28 cellular contexts compared by ENCODE assay signal in genomic region chr2:194323740-194324139, GRCh38.
"Had no signal": no experiment of that assay in that cellular context is flagged by ENCODE, and none has a peak within 500 bp of the region (broad histone marks: within the 10 kb centered on the region; RNA-seq: fewer than 3 reads in every experiment).

No MANE protein-coding gene starts in this region.

- H3K27me3 Mint-ChIP-seq: stimulated activated memory B cell treated with anti-CD40 and anti-IgM and Interleukin-4, amounts not matched to agents 10 μg/mL and 1 μg/mL and 100 μg/mL, for 72 hours; stimulated activated naive B cell treated with anti-CD40 and anti-IgM and Interleukin-4, amounts not matched to agents 10 μg/mL and 1 μg/mL and 100 μg/mL, for 72 hours; stimulated activated naive CD8-positive, alpha-beta T cell treated with anti-CD3 and anti-CD28 coated beads, Interleukin-15, amount 100 ng/mL, for 72 hours; stimulated activated naive CD8-positive, alpha-beta T cell treated with anti-CD3 and anti-CD28 coated beads, Interleukin-15, Interleukin-2, amounts not matched to agents 100 ng/mL and 50 ng/mL, for 24 hours; type B pancreatic cell had no signal

- H3K4me1 Mint-ChIP-seq: stimulated activated effector memory CD8-positive, alpha-beta T cell treated with anti-CD3 and anti-CD28 coated beads, Interleukin-12 subunit alpha, Interleukin-12 subunit beta, amount 100 ng/mL, for 72 hours; stimulated activated memory B cell treated with anti-CD40 and anti-IgM and Interleukin-4, amounts not matched to agents 10 μg/mL and 1 μg/mL and 100 μg/mL, for 72 hours; stimulated activated naive B cell treated with anti-CD40 and anti-IgM and Interleukin-4, amounts not matched to agents 10 μg/mL and 1 μg/mL and 100 μg/mL, for 72 hours; stimulated activated naive CD8-positive, alpha-beta T cell treated with anti-CD3 and anti-CD28 coated beads, Interleukin-15, amount 100 ng/mL, for 72 hours had no signal

- H3K27me3 ChIP-seq: stomach, suprapubic skin, testis, thyroid gland, tibial artery, tibial nerve, transverse colon, upper lobe of left lung, uterus, vagina had no signal

- H3K4me3 Mint-ChIP-seq: stimulated activated effector memory CD8-positive, alpha-beta T cell treated with anti-CD3 and anti-CD28 coated beads, Interleukin-12 subunit alpha, Interleukin-12 subunit beta, amount 100 ng/mL, for 72 hours; stimulated activated memory B cell treated with anti-CD40 and anti-IgM and Interleukin-4, amounts not matched to agents 10 μg/mL and 1 μg/mL and 100 μg/mL, for 72 hours; stimulated activated naive B cell treated with anti-CD40 and anti-IgM and Interleukin-4, amounts not matched to agents 10 μg/mL and 1 μg/mL and 100 μg/mL, for 72 hours; stimulated activated naive CD8-positive, alpha-beta T cell treated with anti-CD3 and anti-CD28 coated beads, Interleukin-15, amount 100 ng/mL, for 72 hours; stimulated activated naive CD8-positive, alpha-beta T cell treated with anti-CD3 and anti-CD28 coated beads, Interleukin-15, Interleukin-2, amounts not matched to agents 100 ng/mL and 50 ng/mL, for 24 hours; type B pancreatic cell had no signal

- H3K9me3 Mint-ChIP-seq: stimulated activated effector memory CD8-positive, alpha-beta T cell treated with anti-CD3 and anti-CD28 coated beads, Interleukin-12 subunit alpha, Interleukin-12 subunit beta, amount 100 ng/mL, for 72 hours; stimulated activated memory B cell treated with anti-CD40 and anti-IgM and Interleukin-4, amounts not matched to agents 10 μg/mL and 1 μg/mL and 100 μg/mL, for 72 hours; stimulated activated naive B cell treated with anti-CD40 and anti-IgM and Interleukin-4, amounts not matched to agents 10 μg/mL and 1 μg/mL and 100 μg/mL, for 72 hours; stimulated activated naive CD8-positive, alpha-beta T cell treated with anti-CD3 and anti-CD28 coated beads, Interleukin-15, amount 100 ng/mL, for 72 hours; stimulated activated naive CD8-positive, alpha-beta T cell treated with anti-CD3 and anti-CD28 coated beads, Interleukin-15, Interleukin-2, amounts not matched to agents 100 ng/mL and 50 ng/mL, for 24 hours; type B pancreatic cell had no signal

- H3K4me1 ChIP-seq: stomach, suprapubic skin, testis, thyroid gland, tibial artery, tibial nerve, transverse colon, upper lobe of left lung, uterus, vagina had no signal

- DNase-seq: stimulated activated CD4-positive, alpha-beta T cell treated with anti-CD3 and anti-CD28 coated beads, Interleukin-2, amount 100 ng/mL, for 48 hours; stimulated activated CD4-positive, alpha-beta T cell treated with anti-CD3 and anti-CD28 coated beads, Interleukin-4, amount 100 ng/mL, for 1 hour; stimulated activated CD4-positive, alpha-beta T cell treated with anti-CD3 and anti-CD28 coated beads, Interleukin-4, amount 100 ng/mL, for 24 hours; stimulated activated CD4-positive, alpha-beta T cell treated with anti-CD3 and anti-CD28 coated beads, Interleukin-4, amount 100 ng/mL, for 4 hours; stimulated activated CD8-positive, alpha-beta memory T cell treated with anti-CD3 and anti-CD28 coated beads, Interleukin-4, amount 100 ng/mL, for 48 hours; stimulated activated naive B cell treated with anti-CD40 and anti-IgM and Interleukin-4, amounts not matched to agents 10 μg/mL and 1 μg/mL and 100 μg/mL, for 72 hours; stimulated activated naive CD4-positive, alpha-beta T cell; stimulated activated naive CD4-positive, alpha-beta T cell treated with Interleukin-2 at 50 U/mL for 16 hours; stimulated activated naive CD8-positive, alpha-beta T cell treated with anti-CD3 and anti-CD28 coated beads, Interleukin-15, amount 100 ng/mL, for 72 hours; stimulated activated naive CD8-positive, alpha-beta T cell treated with anti-CD3 and anti-CD28 coated beads, Interleukin-15, Interleukin-2, amounts not matched to agents 100 U/mL and 50 U/mL, for 24 hours; stomach; substantia nigra; testis; thyroid gland; tibial artery; transverse colon; trophoblast cell; upper lobe of left lung; uterus had no signal

- H3K27ac Mint-ChIP-seq: stimulated activated effector memory CD8-positive, alpha-beta T cell treated with anti-CD3 and anti-CD28 coated beads, Interleukin-12 subunit alpha, Interleukin-12 subunit beta, amount 100 ng/mL, for 72 hours; stimulated activated memory B cell treated with anti-CD40 and anti-IgM and Interleukin-4, amounts not matched to agents 10 μg/mL and 1 μg/mL and 100 μg/mL, for 72 hours; stimulated activated naive B cell treated with anti-CD40 and anti-IgM and Interleukin-4, amounts not matched to agents 10 μg/mL and 1 μg/mL and 100 μg/mL, for 72 hours; stimulated activated naive CD8-positive, alpha-beta T cell treated with anti-CD3 and anti-CD28 coated beads, Interleukin-15, amount 100 ng/mL, for 72 hours; stimulated activated naive CD8-positive, alpha-beta T cell treated with anti-CD3 and anti-CD28 coated beads, Interleukin-15, Interleukin-2, amounts not matched to agents 100 ng/mL and 50 ng/mL, for 24 hours; type B pancreatic cell had no signal

- H3K9me3 ChIP-seq: suprapubic skin, testis, thoracic aorta, thyroid gland, tibial artery, tibial nerve, transverse colon, uterus, vagina had no signal

- H3K36me3 Mint-ChIP-seq: stimulated activated effector memory CD8-positive, alpha-beta T cell treated with anti-CD3 and anti-CD28 coated beads, Interleukin-12 subunit alpha, Interleukin-12 subunit beta, amount 100 ng/mL, for 72 hours; stimulated activated memory B cell treated with anti-CD40 and anti-IgM and Interleukin-4, amounts not matched to agents 10 μg/mL and 1 μg/mL and 100 μg/mL, for 72 hours; stimulated activated naive B cell treated with anti-CD40 and anti-IgM and Interleukin-4, amounts not matched to agents 10 μg/mL and 1 μg/mL and 100 μg/mL, for 72 hours; type B pancreatic cell had no signal

- H3K36me3 ChIP-seq: stomach, suprapubic skin, thoracic aorta, thyroid gland, tibial artery, tibial nerve, transverse colon, upper lobe of left lung, uterus, vagina had no signal

- H3K27ac ChIP-seq: stomach, suprapubic skin, testis, thoracic aorta, thyroid gland, tibial artery, tibial nerve, transverse colon, upper lobe of left lung, uterus, vagina had no signal

- ATAC-seq: stimulated activated effector memory CD8-positive, alpha-beta T cell treated with anti-CD3 and anti-CD28 coated beads, Interleukin-12 subunit alpha, Interleukin-12 subunit beta, amount 100 ng/mL, for 72 hours; stimulated activated memory B cell treated with anti-CD40 and anti-IgM and Interleukin-4, amounts not matched to agents 10 μg/mL and 1 μg/mL and 100 μg/mL, for 72 hours; stimulated activated naive B cell treated with anti-CD40 and anti-IgM and Interleukin-4, amounts not matched to agents 10 μg/mL and 1 μg/mL and 100 μg/mL, for 72 hours; stimulated activated naive CD8-positive, alpha-beta T cell treated with anti-CD3 and anti-CD28 coated beads, Interleukin-15, amount 100 ng/mL, for 72 hours; stimulated activated naive CD8-positive, alpha-beta T cell treated with anti-CD3 and anti-CD28 coated beads, Interleukin-15, Interleukin-2, amounts not matched to agents 100 U/mL and 50 U/mL, for 24 hours had no signal

- H3K4me3 ChIP-seq: stomach, suprapubic skin, testis, thoracic aorta, thyroid gland, tibial artery, tibial nerve, transverse colon, upper lobe of left lung, uterus, vagina had no signal

- FAIRE-seq: urothelium cell line had no signal
